ENCODE assay signal across 1 cellular context in the genomic region with DNA sequence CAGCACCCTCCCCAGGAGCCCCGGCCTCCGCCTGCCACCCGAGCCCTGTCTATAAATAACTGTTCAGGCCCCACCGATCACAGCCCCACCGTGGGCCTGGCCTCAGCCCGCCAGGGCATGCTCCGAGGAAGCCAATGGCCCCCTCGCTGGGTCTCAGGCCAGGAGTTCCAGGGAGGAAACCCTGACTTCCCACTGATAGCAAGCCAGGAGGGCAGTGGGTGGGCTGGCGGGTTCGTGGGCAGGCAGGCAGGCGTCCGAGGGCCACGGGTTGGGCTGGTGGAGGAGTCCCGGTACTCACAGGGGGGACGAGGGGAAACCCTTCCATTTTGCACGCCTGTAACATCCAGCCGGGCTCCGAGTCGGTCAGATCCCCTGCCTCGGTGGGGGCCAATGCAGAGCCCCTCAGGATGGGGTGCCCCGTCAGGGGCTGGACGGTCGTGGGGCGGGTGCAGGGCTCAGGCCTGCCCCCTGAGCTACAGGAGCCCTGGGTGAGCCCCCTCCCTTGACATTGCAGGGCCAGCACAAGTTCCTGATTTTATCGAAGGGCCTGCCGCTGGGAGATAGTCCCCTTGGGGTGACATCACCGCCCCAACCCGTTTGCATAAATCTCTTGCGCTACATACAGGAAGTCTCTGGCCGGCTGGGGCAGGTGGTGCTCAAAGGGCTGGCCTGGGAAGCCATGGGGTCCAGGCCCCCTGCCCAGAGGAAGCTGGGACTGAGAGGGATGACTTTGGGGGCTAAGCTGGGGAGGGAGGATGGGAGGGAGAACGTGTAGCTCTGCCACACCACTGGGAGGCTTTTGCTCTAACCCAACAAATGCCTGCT.
TF ChIP-seq lines count a peak whose summit lies in the region.

SPI1 (minus strand) TSS at position 537 of the 825 bp plus-strand sequence; CDS start at position 343, 194 bp downstream.

TF ChIP-seq in HEK293, 187 proteins besides CTCF, POLR2A, EP300 and RAD21 (continued from another document):
- TF ChIP-seq BCL6B (tag by site-specific recombination; IDR thresholded peaks at IDR 0.05) (no peak), ZNF155 (tag by site-specific recombination; IDR thresholded peaks at IDR 0.05) (no peak)
